Comparison of ENCODE assay signal across 28 cellular contexts in the genomic region with DNA sequence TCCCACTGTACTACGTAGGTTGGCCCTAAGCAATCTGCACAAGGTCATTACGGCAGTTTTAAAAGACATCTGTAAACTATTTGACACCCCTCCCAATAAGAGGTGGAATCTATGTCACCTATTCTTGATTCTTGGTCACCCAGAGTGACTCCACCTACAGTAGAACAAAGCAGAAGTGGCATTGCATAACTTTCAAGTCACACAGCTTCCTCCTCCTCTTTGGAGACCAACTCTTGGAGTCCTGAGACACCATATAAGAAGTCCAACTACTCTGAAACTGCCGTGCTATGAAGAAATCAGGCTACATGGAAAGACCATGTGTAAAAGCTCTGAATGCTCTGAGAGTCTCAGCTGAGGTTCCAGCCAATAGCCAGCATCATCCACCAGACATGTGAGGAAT.
"Had no signal": no experiment of that assay in that cellular context is flagged by ENCODE, and none has a peak within 500 bp of the region (broad histone marks: within the 10 kb centered on the region; RNA-seq: fewer than 3 reads in every experiment).

No MANE protein-coding gene starts in this region.

- ATAC-seq: activated CD4-positive, CD25-positive, alpha-beta regulatory T cell treated with anti-CD3 and anti-CD28 coated beads, Interleukin-2, amount 50 U/mL, for 24 hours; activated CD8-positive, alpha-beta memory T cell treated with anti-CD3 and anti-CD28 coated beads, Interleukin-2, amount 10 ng/mL, durations not matched to agents 7 days and 5 days; activated naive CD8-positive, alpha-beta T cell treated with anti-CD3 and anti-CD28 coated beads, Interleukin-2, amount 50 U/mL, for 24 hours had no signal

- DNase-seq: activated CD4-positive, alpha-beta memory T cell treated with anti-CD3 and anti-CD28 coated beads, Interleukin-2, amount 10 ng/mL, durations not matched to agents 7 days and 5 days; activated CD4-positive, alpha-beta T cell treated with anti-CD3 and anti-CD28 coated beads for 48 hours; activated CD8-positive, alpha-beta memory T cell treated with anti-CD3 and anti-CD28 coated beads for 24 hours; activated CD8-positive, alpha-beta memory T cell treated with anti-CD3 and anti-CD28 coated beads, Interleukin-2, amount 10 ng/mL, durations not matched to agents 7 days and 5 days; activated CD8-positive, alpha-beta memory T cell treated with anti-CD3 and anti-CD28 coated beads, Interleukin-2, amount 50 U/mL, for 48 hours; activated effector memory CD4-positive, alpha-beta T cell treated with Interleukin-2 at 50 U/mL for 16 hours; activated naive CD4-positive, alpha-beta T cell treated with anti-CD3 and anti-CD28 coated beads, Interleukin-2, amount 10 ng/mL, durations not matched to agents 7 days and 5 days; activated naive CD8-positive, alpha-beta T cell treated with anti-CD3 and anti-CD28 coated beads, Interleukin-2, amount 50 U/mL, for 24 hours; activated T-cell treated with anti-CD3 and anti-CD28 coated beads, Interleukin-2, amount 50 U/mL, for 48 hours; anterior cingulate cortex; caudate nucleus; cerebellar nuclear complex; cortex of kidney; NCI-H1105; NCI-H1417 treated with DMSO at 0.1 percent for 48 hours; NCI-H187 treated with DMSO at 0.1 percent for 48 hours; NCI-H2081; NCI-H345; NCI-H524 treated with DMSO at 0.1 percent for 48 hours; Peyer's patch; RPMI8226; SHP77 treated with DMSO at 0.1 percent for 48 hours; SK-N-SH; SW 1271; T-helper 1 cell; T-helper 2 cell; T-helper 9 cell had no signal
